ENCODE assay signal across 10 cellular contexts in the genomic region with DNA sequence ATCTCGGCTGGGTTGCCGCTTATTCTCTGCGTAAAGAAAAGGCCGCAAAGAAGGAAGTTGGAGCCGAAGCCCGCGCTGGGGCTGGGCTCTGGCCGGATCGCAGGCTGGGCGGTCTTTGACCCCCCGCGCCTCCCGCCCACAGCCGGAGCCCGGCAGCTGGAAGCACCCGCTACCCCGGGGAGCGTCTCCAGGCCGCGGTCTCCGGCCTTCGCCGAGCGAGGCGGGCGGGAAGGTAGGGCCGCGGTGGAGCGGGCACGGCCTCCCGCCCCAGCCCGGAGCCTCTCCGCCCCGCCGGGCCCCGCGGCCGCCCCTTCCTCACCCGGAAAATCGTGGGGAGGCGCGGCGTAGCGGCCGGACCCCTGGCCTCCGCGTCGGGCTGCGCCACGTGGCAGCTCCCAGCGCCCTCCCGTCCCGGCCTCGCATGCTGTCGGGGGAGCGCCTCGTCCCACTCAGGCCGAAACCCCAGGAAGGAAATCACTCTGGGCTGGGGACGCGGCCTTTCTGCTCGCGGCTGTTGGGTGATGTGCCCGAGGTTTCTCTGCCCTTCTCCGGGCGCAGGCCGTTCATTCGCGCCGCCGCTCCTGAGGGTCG. TPM values are rescaled to one million over a fixed set of nuclear protein-coding genes. Genes with fewer than 3 reads are reported as not detected.
DNase-seq lines count a peak whose midpoint lies in the region; ATAC-seq and TF ChIP-seq lines count a peak whose summit lies in the region.
"Had no signal": no experiment of that assay in that cellular context is flagged by ENCODE, and none has a peak within 500 bp of the region (broad histone marks: within the 10 kb centered on the region; RNA-seq: fewer than 3 reads in every experiment).

No MANE protein-coding gene starts in this region.

- H3K4me3 Mint-ChIP-seq in central memory CD8-positive, alpha-beta T cell = peak overlapping the region; percentile 54

- in situ Hi-C loops in transverse colon (cut with MboI; ENCODE audit: low pct_ligation_motif_present in 1 of 4, low pct_unique_long_range_greater_than_20kb in 1 of 4, low sequenced_read_pairs in 3 of 4) = loop anchor here (10.0 to 25.0 kb wide), 4 partner anchors 124 to 224 kb away; no protein-coding TSS in a partner anchor

- H3K4me3 ChIP-seq in lower lobe of right lung (peak overlapping the region; percentile 21), transverse colon (peak overlapping the region in 3 of 4 donors; percentile 13 to 46 (median 26))

- peaks cover 98% of the 10 kb centered on the region for H3K27me3 ChIP-seq in lower lobe of right lung (ENCODE audit: low read depth)
- peaks cover 99% of the 10 kb centered on the region for H3K27me3 ChIP-seq in transverse colon

- H3K9me3 ChIP-seq in lower lobe of right lung = no peaks in the 10 kb centered on the region
- no peaks in the 10 kb centered on the region for H3K9me3 ChIP-seq in transverse colon

- no peaks in the 10 kb centered on the region for H3K9me3 Mint-ChIP-seq in central memory CD8-positive, alpha-beta T cell

- DNase-seq in Right ventricle myocardium superior (no peak), left ventricle myocardium superior (no peak), lower lobe of right lung (no peak), transverse colon (no peak), NCI-H748 treated with DMSO at 0.1 percent for 48 hours (lab: John Stamatoyannopoulos, UW) (no peak), NCI-H446 treated with DMSO at 0.1 percent for 48 hours (lab: John Stamatoyannopoulos, UW) (no peak), NCI-H774 (lab: John Stamatoyannopoulos, UW) (no peak)
- no peak for DNase-seq in central memory CD8-positive, alpha-beta T cell (ENCODE audit: low spot score in 2 of 2)
- DNase-seq: NCI-H1048; stimulated activated CD4-positive, alpha-beta T cell treated with anti-CD3 and anti-CD28 coated beads, Interleukin-4, amount 100 ng/mL, for 4 hours had no signal

- H3K27ac ChIP-seq in lower lobe of right lung = no peak overlapping the region
- no peak overlapping the region for H3K27ac ChIP-seq in transverse colon

- peaks cover 97% of the 10 kb centered on the region for H3K27me3 Mint-ChIP-seq in central memory CD8-positive, alpha-beta T cell

- TF ChIP-seq CTCF in lower lobe of right lung (IDR thresholded peaks at IDR 0.05) = no peak
- no peak for TF ChIP-seq CTCF in transverse colon (IDR thresholded peaks at IDR 0.05)

- H3K27ac Mint-ChIP-seq in central memory CD8-positive, alpha-beta T cell (ENCODE audit: low read depth) = peak overlapping the region; percentile 67

- H3K36me3 ChIP-seq in lower lobe of right lung = no peaks in the 10 kb centered on the region
- H3K36me3 ChIP-seq in transverse colon = no peaks in the 10 kb centered on the region

- 3% methylated on average over 25 of the region's 71 CpGs; no CpG with 5 or more reads in 1 of the 2 donors for WGBS in transverse colon (ENCODE audit: low coverage in 1 of 2), 2 donors

- H3K4me1 ChIP-seq in lower lobe of right lung (peaks cover 24% of the 10 kb centered on the region), transverse colon (peaks cover 9 to 21% (median 19%) of the 10 kb centered on the region in 4 donors)

- TF ChIP-seq EP300 in transverse colon (IDR thresholded peaks at IDR 0.05; ENCODE audit: low read depth) = no peak

- intact Hi-C loops in Right ventricle myocardium superior (cut with DNase I) = no loop called here
- intact Hi-C loops in left ventricle myocardium superior (cut with micrococcal nuclease) = no loop called here
- intact Hi-C loops in lower lobe of right lung (cut with DNase I) = no loop called here
- intact Hi-C loops in transverse colon (cut with DNase I; ENCODE audit: low total_unique reads) = no loop called here

- no peak for TF ChIP-seq POLR2A in transverse colon (IDR thresholded peaks at IDR 0.05)

- H3K4me1 Mint-ChIP-seq in central memory CD8-positive, alpha-beta T cell = peaks cover 6% of the 10 kb centered on the region

- H3K36me3 Mint-ChIP-seq in central memory CD8-positive, alpha-beta T cell (ENCODE audit: insufficient read depth) = peaks cover 8% of the 10 kb centered on the region

- ATAC-seq in Right ventricle myocardium superior (ENCODE audit: poor library complexity) (peak; percentile 15), left ventricle myocardium superior (no peak), lower lobe of right lung (peak; percentile 11 to 22)
- ATAC-seq in central memory CD8-positive, alpha-beta T cell (replicated peaks; ENCODE audit: extremely low read depth, poor library complexity, severe bottlenecking) = no peak

RNA-seq across cellular contexts. Expression of a gene that starts 11.9 kb away (rescaled TPM):
- total RNA-seq in Right ventricle myocardium superior (not detected), left ventricle myocardium superior (not detected), lower lobe of right lung (0.74 TPM), transverse colon (not detected)

Comparison
In these comparisons a context has a peak if more than half of its experiments do, and no peak if none do; other contexts are left out.
1. ATAC-seq: peak in Right ventricle myocardium superior (single experiment) and lower lobe of right lung (2 of 2); none in left ventricle myocardium superior (single experiment) and central memory CD8-positive, alpha-beta T cell (single experiment).